9 cellular contexts compared by ENCODE assay signal in genomic region chr16:68790130-68790761, GRCh38. TPM values are rescaled to one million over a fixed set of nuclear protein-coding genes. Genes with fewer than 3 reads are reported as not detected.
A peak's percentile ranks its signal among the peaks of the same experiment; 100 is the strongest.
DNase-seq lines count a peak whose midpoint lies in the region; ATAC-seq, FAIRE-seq and TF ChIP-seq lines count a peak whose summit lies in the region.
"Had no signal": no experiment of that assay in that cellular context is flagged by ENCODE, and none has a peak within 500 bp of the region (broad histone marks: within the 10 kb centered on the region; RNA-seq: fewer than 3 reads in every experiment).

No MANE protein-coding gene starts in this region.

- 33 to 47% methylated on average over 9 of the region's 9 CpGs for WGBS in lung, 2 donors
- 66 to 77% methylated on average over 9 of the region's 9 CpGs for WGBS in heart right ventricle, 2 donors

- H3K36me3 ChIP-seq in bronchial epithelial cell (ENCODE audit: control insufficient read depth, insufficient read depth, low read length) (peaks cover 12% of the 10 kb centered on the region), lung (ENCODE audit: control insufficient read depth in 2 of 2, insufficient read depth in 2 of 2, low read length in 2 of 2) (no peaks in the 10 kb centered on the region), heart right ventricle (no peaks in the 10 kb centered on the region)

- H3K27me3 ChIP-seq in bronchial epithelial cell (ENCODE audit: control insufficient read depth, insufficient read depth, low read length) (no peaks in the 10 kb centered on the region), lung (ENCODE audit: control insufficient read depth, insufficient read depth) (no peaks in the 10 kb centered on the region), heart right ventricle (peaks cover 0 to 13% (median 3%) of the 10 kb centered on the region in 7 donors)

- H3K4me1 ChIP-seq in lung (ENCODE audit: control insufficient read depth in 2 of 2, insufficient read depth in 2 of 2, low read length in 2 of 2) (peaks cover 0 to 3% of the 10 kb centered on the region in 2 donors), heart right ventricle (peaks cover 0 to 11% (median 0%) of the 10 kb centered on the region in 9 donors)

- ATAC-seq in lung (ENCODE audit: insufficient read depth, low FRiP score) (peak; percentile 51), GM21737 (IDR thresholded peaks at IDR 0.05; ENCODE audit: unreplicated experiment) (no peak), heart right ventricle (no peak)

- TF ChIP-seq CTCF in bronchial epithelial cell (IDR thresholded peaks at IDR 0.05; ENCODE audit: insufficient read depth, low read length, severe bottlenecking): no peak
- no peak for TF ChIP-seq CTCF in lung (IDR thresholded peaks at IDR 0.05; ENCODE audit: control extremely low read depth, extremely low read depth)
- TF ChIP-seq CTCF in heart right ventricle (IDR thresholded peaks at IDR 0.05): no peak

- intact Hi-C loops in heart right ventricle (cut with DNase I): no loop called here

- H3K9me3 ChIP-seq in lung (ENCODE audit: control insufficient read depth in 2 of 2, insufficient read depth in 1 of 2, low read length in 1 of 2): no peaks in the 10 kb centered on the region
- peaks cover 0 to 1% (median 0%) of the 10 kb centered on the region in 11 donors for H3K9me3 ChIP-seq in heart right ventricle

- H3K27ac ChIP-seq in lung (ENCODE audit: low read depth in 1 of 2, low read length in 1 of 2) (peak overlapping the region in 1 of 2 donors; percentile 63), heart right ventricle (no peak overlapping the region)

- DNase-seq in A172 (ENCODE audit: low spot score): peak; percentile 78
- peak; percentile 72 for DNase-seq in HuH-7 (ENCODE audit: low spot score)
- DNase-seq in bronchial epithelial cell (ENCODE audit: low read depth): peak; percentile 93
- DNase-seq in lung (ENCODE audit: low spot score): peak; percentile 45
- no peak for DNase-seq in globus pallidus (ENCODE audit: low spot score)
- no peak for DNase-seq in heart right ventricle
- DNase-seq in ureter (ENCODE audit: low spot score): no peak
- DNase-seq: C1 segment of cervical spinal cord had no signal

- no peak overlapping the region for H3K4me3 ChIP-seq in bronchial epithelial cell (ENCODE audit: low read depth, low read length)
- no peak overlapping the region for H3K4me3 ChIP-seq in lung
- no peak overlapping the region for H3K4me3 ChIP-seq in heart right ventricle

- FAIRE-seq in bronchial epithelial cell (lab: Jason Lieb, UNC): no peak

RNA-seq across cellular contexts. Expression of gene TANGO6, which starts 53.1 kb away (rescaled TPM):
- total RNA-seq in A172 (2014; rRNA removed; shearing (Covaris generic)): 22.3 and 24.4 TPM in 2 replicates
- total RNA-seq in bronchial epithelial cell (13.7 and 16.9 TPM in 2 replicates), lung (10 to 100 TPM; 17.7 to 19.3 TPM), heart right ventricle (10 to 100 TPM in 3 of 10 donors, 1 to 10 TPM in 7; 6.7 to 12.9 (median 8.4) TPM), ureter (26.6 TPM)
- polyA plus RNA-seq in lung (1 to 10 TPM; 2.3 to 6.2 TPM), heart right ventricle (1 to 10 TPM; 1.8 to 5.8 TPM)

RNA-seq across cellular contexts. Expression of gene CDH1, which starts 53.2 kb away (rescaled TPM):
- total RNA-seq in A172 (2014; rRNA removed; shearing (Covaris generic)): 0.14 and 1.5 TPM in 2 replicates
- 250 and 360 TPM in 2 replicates for total RNA-seq in bronchial epithelial cell
- total RNA-seq in lung: 100 to 1,000 TPM; 131 to 227 TPM
- 10 to 100 TPM; 33.2 to 59.2 TPM for polyA plus RNA-seq in lung
- total RNA-seq in heart right ventricle: under 1 TPM in 4 of 10 donors, not detected in 6; 0.28 to 0.82 (median 0.42) TPM
- polyA plus RNA-seq in heart right ventricle: under 1 TPM in 1 of 2 donors, not detected in 1; 0.01 TPM
- total RNA-seq in ureter: 428 TPM

Comparison
In these comparisons a context has a peak if more than half of its experiments do, and no peak if none do; other contexts are left out.
1. DNase-seq: peak in A172 (single experiment), HuH-7 (single experiment), bronchial epithelial cell (single experiment) and lung (single experiment); none in globus pallidus (single experiment), heart right ventricle (0 of 2) and ureter (single experiment).
2. RNA of gene CDH1, which starts 53.2 kb away (total RNA-seq): 428 TPM in ureter (single experiment), 250 to 360 TPM in bronchial epithelial cell and 131 to 227 TPM in lung; 0.28 to 0.82 TPM in heart right ventricle and 0.14 to 1.5 TPM in A172; every median in the first group is over 10 times any median in the second.